In genomic region chr1:160261526-160261877, GRCh38 we compare ENCODE assay signal across 8 cellular contexts. TPM values are rescaled to one million over a fixed set of nuclear protein-coding genes. Genes with fewer than 3 reads are reported as not detected.
DNase-seq lines count a peak whose midpoint lies in the region; ATAC-seq and TF ChIP-seq lines count a peak whose summit lies in the region.

No MANE protein-coding gene starts in this region.

- peak overlapping the region; percentile 56; the same call in 1 of the 2 replicates for H3K27ac ChIP-seq in Karpas-422 (ENCODE audit: low read length)
- peak overlapping the region; percentile 96 for H3K27ac ChIP-seq in iPS-20b (ENCODE audit: low read length)

- H3K27me3 Mint-ChIP-seq in T-helper 1 cell treated with Interleukin-12 subunit alpha and Interleukin-12 subunit beta and Interleukin-4 antibody, amounts not matched to agents 30 μg/mL and 1 μg/mL, for 36 hours (ENCODE audit: low read depth): no peaks in the 10 kb centered on the region

- H3K4me1 ChIP-seq in Karpas-422 (ENCODE audit: low read length) (peaks cover 30% of the 10 kb centered on the region), iPS-20b (ENCODE audit: insufficient read depth, low read length) (peaks cover 19% of the 10 kb centered on the region)

- no peak for TF ChIP-seq CTCF in BJ (IDR thresholded peaks at IDR 0.05; ENCODE audit: insufficient read depth, low read depth, low read length)

- peak overlapping the region; percentile 100 for H3K27ac Mint-ChIP-seq in T-helper 1 cell treated with Interleukin-12 subunit alpha and Interleukin-12 subunit beta and Interleukin-4 antibody, amounts not matched to agents 30 μg/mL and 1 μg/mL, for 36 hours

- H3K9me2 ChIP-seq in Karpas-422 (replicated peaks; ENCODE audit: insufficient read depth, low read length): no peaks in the 10 kb centered on the region

- H4K20me1 ChIP-seq in Karpas-422 (ENCODE audit: insufficient read depth, low read depth, low read length): no peaks in the 10 kb centered on the region

- DNase-seq in BJ (ENCODE audit: low read depth): peak; percentile 45
- DNase-seq in Karpas-422: no peak
- peak; percentile 85 for DNase-seq in astrocyte of the hippocampus (ENCODE audit: low read depth, low spot score)
- DNase-seq in stimulated activated CD4-positive, alpha-beta T cell treated with anti-CD3 and anti-CD28 coated beads, Interleukin-12 subunit alpha, Interleukin-12 subunit beta, amount 100 ng/mL, for 48 hours (ENCODE audit: low read depth in 2 of 3, low spot score in 1 of 3): peak; percentile 62 to 69 (median 64)

- no peaks in the 10 kb centered on the region for H3K9me3 Mint-ChIP-seq in T-helper 1 cell treated with Interleukin-12 subunit alpha and Interleukin-12 subunit beta and Interleukin-4 antibody, amounts not matched to agents 30 μg/mL and 1 μg/mL, for 36 hours

- no peaks in the 10 kb centered on the region for H3K36me3 ChIP-seq in BJ (ENCODE audit: control insufficient read depth, insufficient read depth, low read length)
- no peaks in the 10 kb centered on the region for H3K36me3 ChIP-seq in Karpas-422 (ENCODE audit: insufficient read depth, low read length)
- H3K36me3 ChIP-seq in iPS-20b (ENCODE audit: insufficient read depth, low read depth, low read length): peaks cover 11% of the 10 kb centered on the region; the same call in 1 of the 2 replicates

- H3K36me3 Mint-ChIP-seq in T-helper 1 cell treated with Interleukin-12 subunit alpha and Interleukin-12 subunit beta and Interleukin-4 antibody, amounts not matched to agents 30 μg/mL and 1 μg/mL, for 36 hours (ENCODE audit: low read depth): peaks cover 16% of the 10 kb centered on the region

- ATAC-seq in GM19455 (IDR thresholded peaks at IDR 0.05; ENCODE audit: unreplicated experiment): peak; percentile 24
- no peak for ATAC-seq in GM19324 (IDR thresholded peaks at IDR 0.05; ENCODE audit: low FRiP score, unreplicated experiment)

- CTCF ChIA-PET in BJ (lab: Yijun Ruan, JAX): interaction anchor here (0.6 to 3.3 kb wide), 8 partner anchors 10 to 183 kb away, joined by 3 to 25 read pairs (median 3); no protein-coding TSS in a partner anchor

- H2AFZ ChIP-seq in Karpas-422 (ENCODE audit: low read length): no peak overlapping the region

- H3K9me3 ChIP-seq in Karpas-422 (ENCODE audit: low read length): no peaks in the 10 kb centered on the region
- H3K9me3 ChIP-seq in iPS-20b (ENCODE audit: insufficient read depth, low read depth, low read length): no peaks in the 10 kb centered on the region

- H3K4me3 ChIP-seq in BJ (ENCODE audit: low read depth, low read length) (peak overlapping the region; percentile 90), Karpas-422 (ENCODE audit: low read length) (peak overlapping the region; percentile 81), iPS-20b (ENCODE audit: low read length) (peak overlapping the region; percentile 94)

- POLR2A ChIA-PET in BJ (lab: Charles Lee): interaction anchor here (1.2 kb wide), 1 partner anchor 68 kb away, joined by 3 read pairs; no protein-coding TSS in a partner anchor

- H3K4me1 Mint-ChIP-seq in T-helper 1 cell treated with Interleukin-12 subunit alpha and Interleukin-12 subunit beta and Interleukin-4 antibody, amounts not matched to agents 30 μg/mL and 1 μg/mL, for 36 hours (ENCODE audit: low read depth): peaks cover 31% of the 10 kb centered on the region

- H3K9ac ChIP-seq in Karpas-422 (ENCODE audit: low read length): peak overlapping the region; percentile 97
- H3K9ac ChIP-seq in iPS-20b (ENCODE audit: low read depth, low read length): peak overlapping the region; percentile 98

- peak overlapping the region; percentile 85 for H3K4me2 ChIP-seq in Karpas-422 (ENCODE audit: low read depth, low read length, poor library complexity, severe bottlenecking)

- peak overlapping the region; percentile 98 for H3K4me3 Mint-ChIP-seq in T-helper 1 cell treated with Interleukin-12 subunit alpha and Interleukin-12 subunit beta and Interleukin-4 antibody, amounts not matched to agents 30 μg/mL and 1 μg/mL, for 36 hours

- H3K79me2 ChIP-seq in Karpas-422 (ENCODE audit: low read length): peaks cover 57% of the 10 kb centered on the region

- H3K27me3 ChIP-seq in BJ (ENCODE audit: control insufficient read depth, insufficient read depth, low read length) (no peaks in the 10 kb centered on the region), Karpas-422 (ENCODE audit: low read length) (no peaks in the 10 kb centered on the region), iPS-20b (ENCODE audit: insufficient read depth, low read length) (peaks cover 11% of the 10 kb centered on the region)

RNA-seq across cellular contexts. Expression of gene DCAF8, which starts 0.8 kb away (rescaled TPM):
- 84.0 and 87.3 TPM in 2 replicates for polyA plus RNA-seq in BJ (2011; rRNA removed)
- 45.5 and 56.8 TPM in 2 replicates for polyA minus RNA-seq in BJ (2011; rRNA and poly(A)+ RNA removed)
- 89.7 and 132 TPM in 2 replicates for total RNA-seq in Karpas-422 (2014; rRNA removed; shearing (Covaris generic); ENCODE audit: low replicate concordance)

RNA-seq across cellular contexts. Expression of gene PEX19, which starts 23.4 kb away (rescaled TPM):
- polyA plus RNA-seq in BJ (2011; rRNA removed): 52.6 and 69.1 TPM in 2 replicates
- polyA minus RNA-seq in BJ (2011; rRNA and poly(A)+ RNA removed): 22.1 and 30.3 TPM in 2 replicates
- 27.1 and 29.3 TPM in 2 replicates for total RNA-seq in Karpas-422 (2014; rRNA removed; shearing (Covaris generic); ENCODE audit: low replicate concordance)

RNA-seq across cellular contexts. Expression of gene PEA15, which starts 56.3 kb away (rescaled TPM):
- polyA plus RNA-seq in BJ (2011; rRNA removed): 937 and 1,035 TPM in 2 replicates
- polyA minus RNA-seq in BJ (2011; rRNA and poly(A)+ RNA removed): 294 and 394 TPM in 2 replicates
- total RNA-seq in Karpas-422 (2014; rRNA removed; shearing (Covaris generic); ENCODE audit: low replicate concordance): 40.1 and 69.1 TPM in 2 replicates
